In the genomic region with DNA sequence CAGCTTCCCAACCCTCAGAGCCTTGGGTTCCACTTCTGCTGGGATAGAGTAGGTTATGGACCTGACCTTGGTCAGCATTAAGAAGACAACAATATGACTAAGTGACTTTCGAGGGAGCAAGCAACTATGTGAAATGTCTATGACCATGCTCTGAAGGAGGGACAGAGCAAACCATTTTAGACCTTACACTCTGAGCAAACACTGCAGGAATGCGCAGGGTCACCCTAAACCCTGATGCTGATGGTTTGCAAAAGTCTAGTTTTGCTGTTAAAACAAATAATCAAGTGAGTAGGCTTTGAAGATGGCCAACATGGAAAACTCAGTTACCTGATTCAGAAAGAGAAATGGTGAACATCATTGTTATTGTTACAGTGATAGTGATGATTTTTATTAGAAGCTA, we compare ENCODE assay signal across 1 cellular context.
TF ChIP-seq lines count a peak whose summit lies in the region.

No MANE protein-coding gene starts in this region.

TF ChIP-seq in HepG2, 621 proteins besides CTCF, POLR2A, EP300 and RAD21 (continued from another document and continues in another):
- TF ChIP-seq ZNF253 (CRISPR knock-in tag; IDR thresholded peaks at IDR 0.05; ENCODE audit: borderline replicate concordance): no peak
- no peak for TF ChIP-seq PCBP2 (optimal IDR thresholded peaks at IDR 0.05; ENCODE audit: low read depth, low read length, poor library complexity, severe bottlenecking)
- TF ChIP-seq NR1H2 (CRISPR knock-in tag; IDR thresholded peaks at IDR 0.05; ENCODE audit: borderline replicate concordance, low read depth): no peak
- no peak for TF ChIP-seq ZNF720 (CRISPR knock-in tag; IDR thresholded peaks at IDR 0.05)
- no peak for TF ChIP-seq ARNT2 (CRISPR knock-in tag; IDR thresholded peaks at IDR 0.05; ENCODE audit: low read depth)
- TF ChIP-seq SIX4 (CRISPR knock-in tag; IDR thresholded peaks at IDR 0.05): peak; percentile 57; the same call in 1 of the 2 replicates
- TF ChIP-seq SETDB1 (CRISPR knock-in tag; IDR thresholded peaks at IDR 0.05; ENCODE audit: borderline replicate concordance): no peak
- TF ChIP-seq GABPA (IDR thresholded peaks at IDR 0.05; ENCODE audit: low read depth, low read length): no peak
- TF ChIP-seq GABPA (CRISPR knock-in tag; IDR thresholded peaks at IDR 0.05; ENCODE audit: low read depth): no peak
- no peak for TF ChIP-seq JUND (CRISPR knock-in tag; IDR thresholded peaks at IDR 0.05)
- no peak for TF ChIP-seq POGZ (CRISPR knock-in tag; IDR thresholded peaks at IDR 0.05)
- TF ChIP-seq ONECUT2 (CRISPR knock-in tag; IDR thresholded peaks at IDR 0.05): no peak
- TF ChIP-seq NR3C1 (CRISPR knock-in tag; IDR thresholded peaks at IDR 0.05): no peak
- TF ChIP-seq FOXO1 (CRISPR knock-in tag; IDR thresholded peaks at IDR 0.05): no peak; the same call in 1 of the 2 replicates
- TF ChIP-seq, protein P1, sequence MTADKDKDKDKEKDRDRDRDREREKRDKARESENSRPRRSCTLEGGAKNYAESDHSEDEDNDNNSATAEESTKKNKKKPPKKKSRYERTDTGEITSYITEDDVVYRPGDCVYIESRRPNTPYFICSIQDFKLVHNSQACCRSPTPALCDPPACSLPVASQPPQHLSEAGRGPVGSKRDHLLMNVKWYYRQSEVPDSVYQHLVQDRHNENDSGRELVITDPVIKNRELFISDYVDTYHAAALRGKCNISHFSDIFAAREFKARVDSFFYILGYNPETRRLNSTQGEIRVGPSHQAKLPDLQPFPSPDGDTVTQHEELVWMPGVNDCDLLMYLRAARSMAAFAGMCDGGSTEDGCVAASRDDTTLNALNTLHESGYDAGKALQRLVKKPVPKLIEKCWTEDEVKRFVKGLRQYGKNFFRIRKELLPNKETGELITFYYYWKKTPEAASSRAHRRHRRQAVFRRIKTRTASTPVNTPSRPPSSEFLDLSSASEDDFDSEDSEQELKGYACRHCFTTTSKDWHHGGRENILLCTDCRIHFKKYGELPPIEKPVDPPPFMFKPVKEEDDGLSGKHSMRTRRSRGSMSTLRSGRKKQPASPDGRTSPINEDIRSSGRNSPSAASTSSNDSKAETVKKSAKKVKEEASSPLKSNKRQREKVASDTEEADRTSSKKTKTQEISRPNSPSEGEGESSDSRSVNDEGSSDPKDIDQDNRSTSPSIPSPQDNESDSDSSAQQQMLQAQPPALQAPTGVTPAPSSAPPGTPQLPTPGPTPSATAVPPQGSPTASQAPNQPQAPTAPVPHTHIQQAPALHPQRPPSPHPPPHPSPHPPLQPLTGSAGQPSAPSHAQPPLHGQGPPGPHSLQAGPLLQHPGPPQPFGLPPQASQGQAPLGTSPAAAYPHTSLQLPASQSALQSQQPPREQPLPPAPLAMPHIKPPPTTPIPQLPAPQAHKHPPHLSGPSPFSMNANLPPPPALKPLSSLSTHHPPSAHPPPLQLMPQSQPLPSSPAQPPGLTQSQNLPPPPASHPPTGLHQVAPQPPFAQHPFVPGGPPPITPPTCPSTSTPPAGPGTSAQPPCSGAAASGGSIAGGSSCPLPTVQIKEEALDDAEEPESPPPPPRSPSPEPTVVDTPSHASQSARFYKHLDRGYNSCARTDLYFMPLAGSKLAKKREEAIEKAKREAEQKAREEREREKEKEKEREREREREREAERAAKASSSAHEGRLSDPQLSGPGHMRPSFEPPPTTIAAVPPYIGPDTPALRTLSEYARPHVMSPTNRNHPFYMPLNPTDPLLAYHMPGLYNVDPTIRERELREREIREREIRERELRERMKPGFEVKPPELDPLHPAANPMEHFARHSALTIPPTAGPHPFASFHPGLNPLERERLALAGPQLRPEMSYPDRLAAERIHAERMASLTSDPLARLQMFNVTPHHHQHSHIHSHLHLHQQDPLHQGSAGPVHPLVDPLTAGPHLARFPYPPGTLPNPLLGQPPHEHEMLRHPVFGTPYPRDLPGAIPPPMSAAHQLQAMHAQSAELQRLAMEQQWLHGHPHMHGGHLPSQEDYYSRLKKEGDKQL (CRISPR knock-in tag; IDR thresholded peaks at IDR 0.05; ENCODE audit: low read depth): no peak; the same call in 1 of the 2 replicates
- TF ChIP-seq SIX1 (CRISPR knock-in tag; IDR thresholded peaks at IDR 0.05; ENCODE audit: borderline replicate concordance): peak; percentile 75; the same call in 1 of the 2 replicates
- TF ChIP-seq RFXAP (CRISPR knock-in tag; IDR thresholded peaks at IDR 0.05; ENCODE audit: borderline replicate concordance): peak; percentile 48; the same call in 1 of the 2 replicates
- TF ChIP-seq CCDC6 (CRISPR knock-in tag; IDR thresholded peaks at IDR 0.05): no peak
- no peak for TF ChIP-seq SAFB2 (CRISPR knock-in tag; IDR thresholded peaks at IDR 0.05; ENCODE audit: borderline replicate concordance, low read depth)
- TF ChIP-seq FLYWCH1 (CRISPR knock-in tag; IDR thresholded peaks at IDR 0.05): no peak
- TF ChIP-seq, protein P2, sequence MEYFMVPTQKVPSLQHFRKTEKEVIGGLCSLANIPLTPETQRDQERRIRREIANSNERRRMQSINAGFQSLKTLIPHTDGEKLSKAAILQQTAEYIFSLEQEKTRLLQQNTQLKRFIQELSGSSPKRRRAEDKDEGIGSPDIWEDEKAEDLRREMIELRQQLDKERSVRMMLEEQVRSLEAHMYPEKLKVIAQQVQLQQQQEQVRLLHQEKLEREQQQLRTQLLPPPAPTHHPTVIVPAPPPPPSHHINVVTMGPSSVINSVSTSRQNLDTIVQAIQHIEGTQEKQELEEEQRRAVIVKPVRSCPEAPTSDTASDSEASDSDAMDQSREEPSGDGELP (IDR thresholded peaks at IDR 0.05; ENCODE audit: borderline replicate concordance, low read depth): no peak
- TF ChIP-seq, protein P3, sequence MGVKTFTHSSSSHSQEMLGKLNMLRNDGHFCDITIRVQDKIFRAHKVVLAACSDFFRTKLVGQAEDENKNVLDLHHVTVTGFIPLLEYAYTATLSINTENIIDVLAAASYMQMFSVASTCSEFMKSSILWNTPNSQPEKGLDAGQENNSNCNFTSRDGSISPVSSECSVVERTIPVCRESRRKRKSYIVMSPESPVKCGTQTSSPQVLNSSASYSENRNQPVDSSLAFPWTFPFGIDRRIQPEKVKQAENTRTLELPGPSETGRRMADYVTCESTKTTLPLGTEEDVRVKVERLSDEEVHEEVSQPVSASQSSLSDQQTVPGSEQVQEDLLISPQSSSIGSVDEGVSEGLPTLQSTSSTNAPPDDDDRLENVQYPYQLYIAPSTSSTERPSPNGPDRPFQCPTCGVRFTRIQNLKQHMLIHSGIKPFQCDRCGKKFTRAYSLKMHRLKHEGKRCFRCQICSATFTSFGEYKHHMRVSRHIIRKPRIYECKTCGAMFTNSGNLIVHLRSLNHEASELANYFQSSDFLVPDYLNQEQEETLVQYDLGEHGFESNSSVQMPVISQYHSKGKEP (CRISPR knock-in tag; IDR thresholded peaks at IDR 0.05): no peak
- TF ChIP-seq SALL1 (CRISPR knock-in tag; IDR thresholded peaks at IDR 0.05): peak; percentile 85; the same call in 1 of the 2 replicates
- no peak for TF ChIP-seq ZNF674 (CRISPR knock-in tag; IDR thresholded peaks at IDR 0.05; ENCODE audit: low read depth)
- no peak for TF ChIP-seq TMF1 (CRISPR knock-in tag; IDR thresholded peaks at IDR 0.05; ENCODE audit: low read depth)
- TF ChIP-seq XBP1 (CRISPR knock-in tag; IDR thresholded peaks at IDR 0.05): no peak
- TF ChIP-seq, protein P4, sequence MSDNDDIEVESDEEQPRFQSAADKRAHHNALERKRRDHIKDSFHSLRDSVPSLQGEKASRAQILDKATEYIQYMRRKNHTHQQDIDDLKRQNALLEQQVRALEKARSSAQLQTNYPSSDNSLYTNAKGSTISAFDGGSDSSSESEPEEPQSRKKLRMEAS (IDR thresholded peaks at IDR 0.05): peak; percentile 49; the same call in 1 of the 2 replicates
- no peak for TF ChIP-seq CC2D1A (CRISPR knock-in tag; IDR thresholded peaks at IDR 0.05)
- no peak for TF ChIP-seq ZNF3 (CRISPR knock-in tag; IDR thresholded peaks at IDR 0.05)
- peak; percentile 85 for TF ChIP-seq NR2F2 (IDR thresholded peaks at IDR 0.05; ENCODE audit: borderline replicate concordance, low read depth)
- no peak for TF ChIP-seq REL (CRISPR knock-in tag; conservative IDR thresholded peaks at IDR 0.05)
- no peak for TF ChIP-seq ZNF530 (CRISPR knock-in tag; IDR thresholded peaks at IDR 0.05; ENCODE audit: low read depth)
- TF ChIP-seq, protein P5, sequence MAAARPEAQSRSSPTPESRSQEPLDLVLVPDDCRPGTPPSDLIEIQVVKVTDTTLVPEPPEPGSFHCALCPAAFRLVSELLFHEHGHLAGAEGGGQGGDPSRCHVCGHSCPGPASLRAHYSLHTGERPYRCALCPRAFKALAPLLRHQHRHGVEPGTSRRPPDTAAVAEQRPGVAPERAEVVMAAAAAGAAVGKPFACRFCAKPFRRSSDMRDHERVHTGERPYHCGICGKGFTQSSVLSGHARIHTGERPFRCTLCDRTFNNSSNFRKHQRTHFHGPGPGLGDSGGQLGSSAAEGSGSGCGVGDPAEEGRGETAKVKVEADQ (CRISPR knock-in tag; IDR thresholded peaks at IDR 0.05; ENCODE audit: borderline replicate concordance): no peak
- TF ChIP-seq, protein P6, sequence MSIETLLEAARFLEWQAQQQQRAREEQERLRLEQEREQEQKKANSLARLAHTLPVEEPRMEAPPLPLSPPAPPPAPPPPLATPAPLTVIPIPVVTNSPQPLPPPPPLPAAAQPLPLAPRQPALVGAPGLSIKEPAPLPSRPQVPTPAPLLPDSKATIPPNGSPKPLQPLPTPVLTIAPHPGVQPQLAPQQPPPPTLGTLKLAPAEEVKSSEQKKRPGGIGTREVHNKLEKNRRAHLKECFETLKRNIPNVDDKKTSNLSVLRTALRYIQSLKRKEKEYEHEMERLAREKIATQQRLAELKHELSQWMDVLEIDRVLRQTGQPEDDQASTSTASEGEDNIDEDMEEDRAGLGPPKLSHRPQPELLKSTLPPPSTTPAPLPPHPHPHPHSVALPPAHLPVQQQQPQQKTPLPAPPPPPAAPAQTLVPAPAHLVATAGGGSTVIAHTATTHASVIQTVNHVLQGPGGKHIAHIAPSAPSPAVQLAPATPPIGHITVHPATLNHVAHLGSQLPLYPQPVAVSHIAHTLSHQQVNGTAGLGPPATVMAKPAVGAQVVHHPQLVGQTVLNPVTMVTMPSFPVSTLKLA (IDR thresholded peaks at IDR 0.05): no peak
- TF ChIP-seq ZNF451 (CRISPR knock-in tag; IDR thresholded peaks at IDR 0.05): no peak
- TF ChIP-seq ZNF24 (IDR thresholded peaks at IDR 0.05): no peak
- no peak for TF ChIP-seq ZNF30 (CRISPR knock-in tag; IDR thresholded peaks at IDR 0.05)
- TF ChIP-seq FOXA1 (IDR thresholded peaks at IDR 0.05): no peak
- peak; percentile 70 for TF ChIP-seq FOXA1 (CRISPR knock-in tag; IDR thresholded peaks at IDR 0.05)
- TF ChIP-seq ZFP37 (CRISPR knock-in tag; IDR thresholded peaks at IDR 0.05; ENCODE audit: borderline replicate concordance): no peak
- TF ChIP-seq KDM4B (CRISPR knock-in tag; IDR thresholded peaks at IDR 0.05): 0 out of 2 replicates have a peak, but pooled peaks have one; percentile 35
- TF ChIP-seq NFATC3 (CRISPR knock-in tag; IDR thresholded peaks at IDR 0.05): no peak
- TF ChIP-seq, protein P7, sequence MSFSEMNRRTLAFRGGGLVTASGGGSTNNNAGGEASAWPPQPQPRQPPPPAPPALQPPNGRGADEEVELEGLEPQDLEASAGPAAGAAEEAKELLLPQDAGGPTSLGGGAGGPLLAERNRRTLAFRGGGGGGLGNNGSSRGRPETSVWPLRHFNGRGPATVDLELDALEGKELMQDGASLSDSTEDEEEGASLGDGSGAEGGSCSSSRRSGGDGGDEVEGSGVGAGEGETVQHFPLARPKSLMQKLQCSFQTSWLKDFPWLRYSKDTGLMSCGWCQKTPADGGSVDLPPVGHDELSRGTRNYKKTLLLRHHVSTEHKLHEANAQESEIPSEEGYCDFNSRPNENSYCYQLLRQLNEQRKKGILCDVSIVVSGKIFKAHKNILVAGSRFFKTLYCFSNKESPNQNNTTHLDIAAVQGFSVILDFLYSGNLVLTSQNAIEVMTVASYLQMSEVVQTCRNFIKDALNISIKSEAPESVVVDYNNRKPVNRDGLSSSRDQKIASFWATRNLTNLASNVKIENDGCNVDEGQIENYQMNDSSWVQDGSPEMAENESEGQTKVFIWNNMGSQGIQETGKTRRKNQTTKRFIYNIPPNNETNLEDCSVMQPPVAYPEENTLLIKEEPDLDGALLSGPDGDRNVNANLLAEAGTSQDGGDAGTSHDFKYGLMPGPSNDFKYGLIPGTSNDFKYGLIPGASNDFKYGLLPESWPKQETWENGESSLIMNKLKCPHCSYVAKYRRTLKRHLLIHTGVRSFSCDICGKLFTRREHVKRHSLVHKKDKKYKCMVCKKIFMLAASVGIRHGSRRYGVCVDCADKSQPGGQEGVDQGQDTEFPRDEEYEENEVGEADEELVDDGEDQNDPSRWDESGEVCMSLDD (CRISPR knock-in tag; IDR thresholded peaks at IDR 0.05; ENCODE audit: borderline replicate concordance): no peak
- no peak for TF ChIP-seq ZFP41 (CRISPR knock-in tag; IDR thresholded peaks at IDR 0.05; ENCODE audit: borderline replicate concordance)
- TF ChIP-seq FOXJ3 (CRISPR knock-in tag; IDR thresholded peaks at IDR 0.05; ENCODE audit: borderline replicate concordance): peak; percentile 72; the same call in 1 of the 2 replicates
- peak; percentile 79 for TF ChIP-seq NCOA2 (CRISPR knock-in tag; IDR thresholded peaks at IDR 0.05)
- no peak for TF ChIP-seq ATF7-NPFF (CRISPR knock-in tag; IDR thresholded peaks at IDR 0.05; ENCODE audit: low read depth)
- no peak for TF ChIP-seq CHCHD3 (CRISPR knock-in tag; IDR thresholded peaks at IDR 0.05)
- TF ChIP-seq SMC3 (IDR thresholded peaks at IDR 0.05; ENCODE audit: low read length): no peak
- TF ChIP-seq ZNF224 (CRISPR knock-in tag; IDR thresholded peaks at IDR 0.05): no peak
- TF ChIP-seq, protein P8, sequence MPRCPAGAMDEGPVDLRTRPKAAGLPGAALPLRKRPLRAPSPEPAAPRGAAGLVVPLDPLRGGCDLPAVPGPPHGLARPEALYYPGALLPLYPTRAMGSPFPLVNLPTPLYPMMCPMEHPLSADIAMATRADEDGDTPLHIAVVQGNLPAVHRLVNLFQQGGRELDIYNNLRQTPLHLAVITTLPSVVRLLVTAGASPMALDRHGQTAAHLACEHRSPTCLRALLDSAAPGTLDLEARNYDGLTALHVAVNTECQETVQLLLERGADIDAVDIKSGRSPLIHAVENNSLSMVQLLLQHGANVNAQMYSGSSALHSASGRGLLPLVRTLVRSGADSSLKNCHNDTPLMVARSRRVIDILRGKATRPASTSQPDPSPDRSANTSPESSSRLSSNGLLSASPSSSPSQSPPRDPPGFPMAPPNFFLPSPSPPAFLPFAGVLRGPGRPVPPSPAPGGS (CRISPR knock-in tag; IDR thresholded peaks at IDR 0.05): no peak
- TF ChIP-seq PCBP1 (IDR thresholded peaks at IDR 0.05; ENCODE audit: borderline replicate concordance, low read depth, low read length): no peak
- TF ChIP-seq MIXL1 (CRISPR knock-in tag; IDR thresholded peaks at IDR 0.05): peak; percentile 62; the same call in 1 of the 2 replicates
- TF ChIP-seq MIER2 (CRISPR knock-in tag; IDR thresholded peaks at IDR 0.05): no peak
- no peak for TF ChIP-seq GATA4 (IDR thresholded peaks at IDR 0.05; ENCODE audit: borderline replicate concordance, low read depth)
- no peak for TF ChIP-seq MBNL3 (CRISPR knock-in tag; conservative IDR thresholded peaks at IDR 0.05)
- TF ChIP-seq MEF2D (CRISPR knock-in tag; IDR thresholded peaks at IDR 0.05): no peak
- no peak for TF ChIP-seq ZNF549 (CRISPR knock-in tag; IDR thresholded peaks at IDR 0.05)
- TF ChIP-seq ZNF7 (CRISPR knock-in tag; IDR thresholded peaks at IDR 0.05): no peak
- no peak for TF ChIP-seq ZNF558 (CRISPR knock-in tag; IDR thresholded peaks at IDR 0.05; ENCODE audit: borderline replicate concordance)
- TF ChIP-seq AKAP8 (CRISPR knock-in tag; IDR thresholded peaks at IDR 0.05): no peak
- TF ChIP-seq ZNF607 (CRISPR knock-in tag; IDR thresholded peaks at IDR 0.05; ENCODE audit: borderline replicate concordance): no peak
- peak; percentile 58; the same call in 1 of the 2 replicates for TF ChIP-seq IRF2 (CRISPR knock-in tag; IDR thresholded peaks at IDR 0.05)
- peak; percentile 84 for TF ChIP-seq FOSL2 (CRISPR knock-in tag; IDR thresholded peaks at IDR 0.05)
- no peak for TF ChIP-seq BRD4 (CRISPR knock-in tag; IDR thresholded peaks at IDR 0.05)
